In genomic region chr6:17268114-17268513, GRCh38 we compare ENCODE assay signal across 19 cellular contexts. TPM values are rescaled to one million over a fixed set of nuclear protein-coding genes. Genes with fewer than 3 reads are reported as not detected.
A peak's percentile ranks its signal among the peaks of the same experiment; 100 is the strongest.
DNase-seq lines count a peak whose midpoint lies in the region; ATAC-seq, FAIRE-seq and TF ChIP-seq lines count a peak whose summit lies in the region.
"Had no signal": no experiment of that assay in that cellular context is flagged by ENCODE, and none has a peak within 500 bp of the region (broad histone marks: within the 10 kb centered on the region; RNA-seq: fewer than 3 reads in every experiment).

No MANE protein-coding gene starts in this region.

- H3K36me3 ChIP-seq in GM23248 (ENCODE audit: low read depth) (no peaks in the 10 kb centered on the region), K562 (ENCODE audit: control insufficient read depth, insufficient read depth, low read length) (no peaks in the 10 kb centered on the region), brain microvascular endothelial cell (replicated peaks) (no peaks in the 10 kb centered on the region)
- H3K36me3 ChIP-seq: SJSA1 had no signal

- H3K9me3 Mint-ChIP-seq in osteocyte (ENCODE audit: unreplicated experiment), result no peaks in the 10 kb centered on the region
- H3K9me3 Mint-ChIP-seq: T-cell had no signal

- FAIRE-seq in K562 (lab: Jason Lieb, UNC), result no peak
- FAIRE-seq: RCC 7860 had no signal

- in situ Hi-C loops in GM23248 (cut with MboI) (no loop called here), K562 (cut with MboI) (no loop called here), brain microvascular endothelial cell (cut with HindIII; ENCODE audit: low pct_ligation_motif_present, low sequenced_read_pairs) (no loop called here)

- BruUV-seq in K562 (replicated peaks; lab: Mats Ljungman, UMichigan), result no TSS peak

- H3K9me3 ChIP-seq in GM23248 (ENCODE audit: low read depth), result no peaks in the 10 kb centered on the region
- H3K9me3 ChIP-seq in K562 (replicated peaks; ENCODE audit: control insufficient read depth, insufficient read depth, low read depth, low read length), result no peaks in the 10 kb centered on the region
- H3K9me3 ChIP-seq: SJSA1 had no signal

- H2AFZ ChIP-seq in GM23248 (no peak overlapping the region), K562 (ENCODE audit: low read depth, low read length) (no peak overlapping the region)

- H3K9ac ChIP-seq in GM23248, result no peak overlapping the region
- H3K9ac ChIP-seq in K562 (ENCODE audit: insufficient read depth in 1 of 2, low read depth in 2 of 2, low read length in 2 of 2), result no peak overlapping the region

- TF ChIP-seq CTCF in K562 (IDR thresholded peaks at IDR 0.05 in 2 of 3, conservative IDR thresholded peaks at IDR 0.05 in 1 of 3; ENCODE audit: insufficient read depth in 2 of 3, low read depth in 1 of 3, low read length in 3 of 3) (no peak), osteocyte (IDR thresholded peaks at IDR 0.05) (no peak), brain microvascular endothelial cell (IDR thresholded peaks at IDR 0.05; ENCODE audit: low read depth, low read length, missing control alignments) (no peak)

- 0 out of 2 replicates have a peak, but pooled peaks cover 8% of the 10 kb centered on the region for H3F3A ChIP-seq in GM23248 (ENCODE audit: insufficient read depth)

- H3K4me2 ChIP-seq in GM23248 (ENCODE audit: unreplicated experiment), result no peak overlapping the region
- H3K4me2 ChIP-seq in K562 (ENCODE audit: insufficient read depth, low read length), result no peak overlapping the region

- H3K27ac ChIP-seq in GM23248 (no peak overlapping the region), K562 (ENCODE audit: extremely low read depth, low read depth, low read length) (no peak overlapping the region), brain microvascular endothelial cell (no peak overlapping the region)
- H3K27ac ChIP-seq: SJSA1 had no signal

- no peak overlapping the region for H3K4me3 Mint-ChIP-seq in osteocyte (ENCODE audit: unreplicated experiment)
- H3K4me3 Mint-ChIP-seq: CD4-positive, CD25-positive, alpha-beta regulatory T cell; T-cell had no signal

- peak; percentile 13 for DNase-seq in GM23248
- DNase-seq in NCI-H226, result peak; percentile 28
- DNase-seq in K562 (ENCODE audit: extremely low read depth in 1 of 4, low spot score in 3 of 4), result no peak
- no peak for DNase-seq in osteocyte (ENCODE audit: extremely low spot score, unreplicated experiment)
- no peak for DNase-seq in brain microvascular endothelial cell
- no peak for DNase-seq in NCI-H2227 (lab: John Stamatoyannopoulos, UW; ENCODE audit: unreplicated experiment)
- DNase-seq: ACHN; CD4-positive, CD25-positive, alpha-beta regulatory T cell; H7; KBM-7; NCI-H1105 treated with DMSO at 0.1 percent for 48 hours; NCI-H187 treated with DMSO at 0.1 percent for 48 hours; NCI-H2171; NCI-H510A; T-cell had no signal

- H3K79me2 ChIP-seq in GM23248 (ENCODE audit: insufficient read depth), result no peaks in the 10 kb centered on the region
- H3K79me2 ChIP-seq in K562 (ENCODE audit: control insufficient read depth, insufficient read depth, low read length), result no peaks in the 10 kb centered on the region

- no peak for TF ChIP-seq RAD21 in K562 (CRISPR knock-in tag; conservative IDR thresholded peaks at IDR 0.05 in 1 of 2, IDR thresholded peaks at IDR 0.05 in 1 of 2)

- no peaks in the 10 kb centered on the region for H3K27me3 ChIP-seq in GM23248 (replicated peaks; ENCODE audit: insufficient read depth)
- peaks cover 3% of the 10 kb centered on the region in 2 experiments; a peak in 3 of 5 replicates for H3K27me3 ChIP-seq in K562 (ENCODE audit: control insufficient read depth in 2 of 2, insufficient read depth in 2 of 2, low read length in 2 of 2)
- H3K27me3 ChIP-seq in brain microvascular endothelial cell (replicated peaks), result no peaks in the 10 kb centered on the region
- H3K27me3 ChIP-seq: SJSA1 had no signal

- no peaks in the 10 kb centered on the region for H3K9me1 ChIP-seq in K562 (ENCODE audit: control insufficient read depth, insufficient read depth, low read length)

- TF ChIP-seq EP300 in K562 (IDR thresholded peaks at IDR 0.05; ENCODE audit: low read length), result no peak

- no peaks in the 10 kb centered on the region for H3K27me3 Mint-ChIP-seq in osteocyte (ENCODE audit: unreplicated experiment)

- intact Hi-C loops in K562 (cut with micrococcal nuclease), result no loop called here

- CTCF ChIA-PET in K562 (lab: Yijun Ruan, JAX; ENCODE audit: low intra/inter-chr PET ratio), result no interaction called here

- POLR2A ChIA-PET in K562 (lab: Yijun Ruan, JAX), result no interaction called here

- 83 to 84% methylated on average over 6 of the region's 6 CpGs for WGBS in GM23248 (ENCODE audit: low coverage in 1 of 2, low lambda C conversion rate in 2 of 2, missing lambda C conversion rate in 2 of 2), 2 experiments
- under 1% methylated on average over 6 of the region's 6 CpGs for WGBS in K562 (ENCODE audit: insufficient coverage, low coverage, missing lambda C conversion rate)

- ATAC-seq in K562 (no peak), GM18519 (IDR thresholded peaks at IDR 0.05; ENCODE audit: low FRiP score, unreplicated experiment) (no peak), GM21619 (IDR thresholded peaks at IDR 0.05; ENCODE audit: unreplicated experiment) (no peak)
- ATAC-seq: T-cell had no signal

- H3K36me3 Mint-ChIP-seq in osteocyte (ENCODE audit: unreplicated experiment), result no peaks in the 10 kb centered on the region
- H3K36me3 Mint-ChIP-seq: CD4-positive, CD25-positive, alpha-beta regulatory T cell; T-cell had no signal

- H3K4me1 Mint-ChIP-seq in osteocyte (ENCODE audit: unreplicated experiment), result peaks cover 31% of the 10 kb centered on the region
- H3K4me1 Mint-ChIP-seq: CD4-positive, CD25-positive, alpha-beta regulatory T cell; T-cell had no signal

- H3K4me1 ChIP-seq in GM23248 (ENCODE audit: insufficient read depth) (peaks cover 10% of the 10 kb centered on the region), K562 (replicated peaks in 1 of 2; ENCODE audit: control insufficient read depth in 2 of 2, insufficient read depth in 2 of 2, low read length in 2 of 2) (peaks cover 0 to 2% of the 10 kb centered on the region in 2 experiments; a peak in 1 of 5 replicates)

- H3K4me3 ChIP-seq in GM23248 (no peak overlapping the region), K562 (no peak overlapping the region), brain microvascular endothelial cell (ENCODE audit: low read depth, low read length) (no peak overlapping the region)
- H3K4me3 ChIP-seq: SJSA1 had no signal

- H3K27ac Mint-ChIP-seq in osteocyte (ENCODE audit: unreplicated experiment), result peak overlapping the region; percentile 6
- H3K27ac Mint-ChIP-seq: CD4-positive, CD25-positive, alpha-beta regulatory T cell; T-cell had no signal

- no peaks in the 10 kb centered on the region for H4K20me1 ChIP-seq in GM23248 (ENCODE audit: insufficient read depth)
- H4K20me1 ChIP-seq in K562 (replicated peaks; ENCODE audit: control insufficient read depth, insufficient read depth, low read length), result no peaks in the 10 kb centered on the region

- no peak for TF ChIP-seq POLR2A in K562 (conservative IDR thresholded peaks at IDR 0.05)

- H3K9me2 ChIP-seq in GM23248 (ENCODE audit: insufficient read depth), result no peaks in the 10 kb centered on the region

TF ChIP-seq in K562, 482 proteins besides CTCF, POLR2A, EP300 and RAD21 (continues in another document):
- TF ChIP-seq TFE3 (CRISPR knock-in tag; IDR thresholded peaks at IDR 0.05) (peak; percentile 63; the same call in 1 of the 2 replicates), RAD51 (IDR thresholded peaks at IDR 0.05; ENCODE audit: borderline replicate concordance, low read depth) (0 out of 2 replicates have a peak, but pooled peaks have one; percentile 24), ZFX (CRISPR knock-in tag; IDR thresholded peaks at IDR 0.05) (no peak)

RNA-seq across cellular contexts. Expression of gene RBM24, which starts 13.0 kb away (rescaled TPM):
- 7.3 and 7.9 TPM in 2 replicates for total RNA-seq in GM23248 (2014; rRNA removed; shearing (Covaris generic))
- polyA plus RNA-seq in GM23248 (2016; fragmentation: Nextera tagmentation; extraction: Ambion mirVana), result 3.5 and 4.6 TPM in 2 replicates
- total RNA-seq in K562 (2011; cell fraction: chromatin; rRNA removed; ENCODE audit: low replicate concordance), result not detected in 2 replicates
- not detected in 2 replicates for total RNA-seq in K562 (2011; cell fraction: nucleolus; rRNA removed)
- total RNA-seq in K562 (2011; cell fraction: nucleoplasm; rRNA removed), result not detected in 2 replicates
- not detected in 2 replicates for total RNA-seq in K562 (2014; rRNA removed)
- not detected in 2 replicates for total RNA-seq in K562 (2014; rRNA removed; fragmentation: Illumina TruSeq; extraction: Trizol)
- total RNA-seq in K562 (2015; rRNA removed; fragmentation: Illumina TruSeq; extraction: Trizol), result not detected in 2 replicates
- not detected in 2 replicates for total RNA-seq in K562 (2021)
- polyA plus RNA-seq in K562 (2011; rRNA removed), result not detected in 2 replicates
- not detected in 2 replicates for polyA plus RNA-seq in K562 (2011; cell fraction: cytosol; rRNA removed)
- polyA plus RNA-seq in K562 (2011; cell fraction: nucleus; rRNA removed), result not detected in 2 replicates
- not detected in 2 replicates for polyA plus RNA-seq in K562 (2012)
- not detected in 2 replicates for polyA plus RNA-seq in K562 (2014; fragmentation: Illumina TruSeq; extraction: Trizol)
- polyA plus RNA-seq in K562 (2014; fragmentation: Nextera tagmentation; extraction: Ambion mirVana), result not detected
- not detected in 2 replicates for polyA plus RNA-seq in K562 (2014; rRNA removed)
- not detected in 2 replicates for polyA minus RNA-seq in K562 (2011; rRNA and poly(A)+ RNA removed)
- polyA minus RNA-seq in K562 (2011; cell fraction: cytosol; rRNA and poly(A)+ RNA removed), result not detected in 2 replicates
- polyA minus RNA-seq in K562 (2011; cell fraction: nucleus; rRNA and poly(A)+ RNA removed), result not detected in 2 replicates
- total RNA-seq in osteocyte, result 13.2 and 13.7 TPM in 2 replicates
- total RNA-seq: CD4-positive, CD25-positive, alpha-beta regulatory T cell had no signal
- polyA plus RNA-seq: CD4-positive, CD25-positive, alpha-beta regulatory T cell had no signal

Comparison
In these comparisons a context has a peak if more than half of its experiments do, and no peak if none do; other contexts are left out.
1. DNase-seq: peak in GM23248 (single experiment) and NCI-H226 (single experiment); none in K562 (0 of 4), osteocyte (single experiment), brain microvascular endothelial cell (single experiment) and NCI-H2227 (single experiment).